35 cellular contexts compared by ENCODE assay signal in the genomic region with DNA sequence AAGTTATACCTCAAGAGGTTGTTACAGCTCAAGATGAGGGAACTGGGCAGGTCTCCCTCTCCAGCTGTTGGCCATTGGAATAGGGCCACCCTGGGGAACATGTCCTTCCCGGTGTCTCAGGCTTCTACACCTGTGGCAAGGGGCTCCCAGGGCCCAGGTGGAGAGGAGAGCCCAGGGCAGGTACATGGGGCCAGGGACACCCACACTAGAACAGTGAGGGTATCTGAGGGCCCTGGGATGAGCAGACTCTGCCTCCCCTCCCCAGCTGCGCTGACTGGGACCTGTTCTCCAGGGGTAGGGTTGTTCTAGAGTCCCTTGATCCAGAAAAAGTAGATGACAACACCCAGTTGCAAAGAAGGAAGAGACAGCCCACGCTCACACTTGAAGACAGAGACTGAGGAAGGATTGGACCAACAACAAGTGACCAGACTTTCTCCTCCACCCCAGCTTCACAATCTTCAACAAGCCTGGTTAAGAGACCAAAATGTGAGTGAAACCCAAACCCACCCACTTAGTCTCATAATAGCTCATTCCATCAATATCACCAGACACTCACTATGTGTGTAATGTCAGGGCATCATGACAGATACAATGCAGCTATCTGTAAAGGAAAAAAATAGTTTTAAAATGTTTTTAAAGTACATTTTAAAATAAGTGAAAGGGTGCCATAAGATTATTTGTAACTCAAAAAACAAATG.
"Had no signal": no experiment of that assay in that cellular context is flagged by ENCODE, and none has a peak within 500 bp of the region (broad histone marks: within the 10 kb centered on the region; RNA-seq: fewer than 3 reads in every experiment).

No MANE protein-coding gene starts in this region.

- ATAC-seq: activated CD8-positive, alpha-beta T cell treated with anti-CD3 and anti-CD28 coated beads for 36 hours; activated naive CD8-positive, alpha-beta T cell treated with anti-CD3 and anti-CD28 coated beads, Interleukin-2, amount 50 U/mL, for 24 hours; activated T-cell treated with anti-CD3 and anti-CD28 coated beads, Interleukin-2, amount 50 U/mL, for 4 hours; body of pancreas had no signal

- H3K4me1 Mint-ChIP-seq: activated B cell treated with CpG ODN at 0.5 μM for 24 hours; activated CD4-positive, alpha-beta T cell treated with anti-CD3 and anti-CD28 coated beads, Interleukin-2, amount 10 ng/mL, durations not matched to agents 24 days and 14 days; activated naive CD4-positive, alpha-beta T cell treated with anti-CD3 and anti-CD28 coated beads, Interleukin-2, amount 10 ng/mL, durations not matched to agents 7 days and 5 days; activated naive CD4-positive, alpha-beta T cell treated with anti-CD3 and anti-CD28 coated beads, Interleukin-2, amount 50 U/mL, for 24 hours; activated naive CD8-positive, alpha-beta T cell treated with anti-CD3 and anti-CD28 coated beads, Interleukin-2, amount 10 ng/mL, durations not matched to agents 7 days and 5 days; activated naive CD8-positive, alpha-beta T cell treated with anti-CD3 and anti-CD28 coated beads, Interleukin-2, amount 50 U/mL, for 24 hours had no signal

- H3K27ac ChIP-seq: body of pancreas, brain microvascular endothelial cell, breast epithelium, VCaP had no signal

- H3K27me3 Mint-ChIP-seq: activated naive CD4-positive, alpha-beta T cell treated with anti-CD3 and anti-CD28 coated beads, Interleukin-2, amount 10 ng/mL, durations not matched to agents 7 days and 5 days had no signal

- H3K9me3 Mint-ChIP-seq: activated CD4-positive, alpha-beta T cell treated with anti-CD3 and anti-CD28 coated beads, Interleukin-2, amount 10 ng/mL, durations not matched to agents 24 days and 14 days; activated naive CD4-positive, alpha-beta T cell treated with anti-CD3 and anti-CD28 coated beads, Interleukin-2, amount 10 ng/mL, durations not matched to agents 7 days and 5 days; activated naive CD4-positive, alpha-beta T cell treated with anti-CD3 and anti-CD28 coated beads, Interleukin-2, amount 50 U/mL, for 24 hours; activated T-helper 1 cell treated with anti-CD3 and anti-CD28 coated beads, Interleukin-12 subunit alpha, Interleukin-12 subunit beta, Interleukin-2, Interleukin-4 antibody, amounts not matched to agents 30 ng/mL and 10 ng/mL and 1 ng/mL, durations not matched to agents 14 hours and 24 hours and 36 hours; activated T-helper 2 cell treated with anti-CD3 and anti-CD28 coated beads, Interferon-gamma antibody, Interleukin-2, Interleukin-4, amounts not matched to agents 10 μg/mL and 5 μg/mL and 100 μg/mL, durations not matched to agents 14 hours and 24 hours and 36 hours; T-helper 1 cell treated with Interleukin-12 subunit alpha and Interleukin-12 subunit beta and Interleukin-4 antibody, amounts not matched to agents 30 μg/mL and 1 μg/mL, for 36 hours; T-helper 2 cell treated with Interferon-gamma antibody and Interleukin-4, amounts not matched to agents 5 μg/mL and 100 μg/mL, for 36 hours had no signal

- H3K4me1 ChIP-seq: body of pancreas, breast epithelium had no signal

- H3K36me3 Mint-ChIP-seq: activated CD4-positive, alpha-beta memory T cell treated with anti-CD3 and anti-CD28 coated beads for 36 hours; activated naive CD4-positive, alpha-beta T cell treated with anti-CD3 and anti-CD28 coated beads, Interleukin-2, amount 10 ng/mL, durations not matched to agents 7 days and 5 days; activated naive CD4-positive, alpha-beta T cell treated with anti-CD3 and anti-CD28 coated beads, Interleukin-2, amount 50 U/mL, for 24 hours; activated naive CD8-positive, alpha-beta T cell treated with anti-CD3 and anti-CD28 coated beads, Interleukin-2, amount 10 ng/mL, durations not matched to agents 7 days and 5 days had no signal

- H3K27ac Mint-ChIP-seq: activated B cell treated with CpG ODN at 0.5 μM for 24 hours; activated CD4-positive, alpha-beta memory T cell treated with anti-CD3 and anti-CD28 coated beads for 36 hours; activated CD4-positive, alpha-beta T cell treated with anti-CD3 and anti-CD28 coated beads, Interleukin-2, amount 10 ng/mL, durations not matched to agents 24 days and 14 days; activated CD8-positive, alpha-beta T cell treated with anti-CD3 and anti-CD28 coated beads for 36 hours; activated naive CD4-positive, alpha-beta T cell treated with anti-CD3 and anti-CD28 coated beads, Interleukin-2, amount 10 ng/mL, durations not matched to agents 7 days and 5 days; activated naive CD4-positive, alpha-beta T cell treated with anti-CD3 and anti-CD28 coated beads, Interleukin-2, amount 50 U/mL, for 24 hours; activated naive CD8-positive, alpha-beta T cell; activated naive CD8-positive, alpha-beta T cell treated with anti-CD3 and anti-CD28 coated beads, Interleukin-2, amount 10 ng/mL, durations not matched to agents 7 days and 5 days; activated naive CD8-positive, alpha-beta T cell treated with anti-CD3 and anti-CD28 coated beads, Interleukin-2, amount 50 U/mL, for 24 hours; activated T-cell treated with anti-CD3 and anti-CD28 coated beads, Interleukin-2, amount 50 U/mL, for 72 hours; activated T-helper 1 cell treated with anti-CD3 and anti-CD28 coated beads, Interleukin-12 subunit alpha, Interleukin-12 subunit beta, Interleukin-2, Interleukin-4 antibody, amounts not matched to agents 30 ng/mL and 10 ng/mL and 1 ng/mL, durations not matched to agents 14 hours and 24 hours and 36 hours; activated T-helper 2 cell treated with anti-CD3 and anti-CD28 coated beads, Interferon-gamma antibody, Interleukin-2, Interleukin-4, amounts not matched to agents 10 μg/mL and 5 μg/mL and 100 μg/mL, durations not matched to agents 14 hours and 24 hours and 36 hours; T-helper 1 cell treated with Interleukin-12 subunit alpha and Interleukin-12 subunit beta and Interleukin-4 antibody, amounts not matched to agents 30 μg/mL and 1 μg/mL, for 36 hours; T-helper 2 cell treated with Interferon-gamma antibody and Interleukin-4, amounts not matched to agents 5 μg/mL and 100 μg/mL, for 36 hours had no signal

- H3K27me3 ChIP-seq: body of pancreas, brain microvascular endothelial cell, breast epithelium had no signal

- H3K36me3 ChIP-seq: brain microvascular endothelial cell, breast epithelium had no signal

- DNase-seq: activated B cell treated with CpG ODN at 0.5 μM for 24 hours; activated CD4-positive, alpha-beta memory T cell treated with anti-CD3 and anti-CD28 coated beads for 36 hours; activated CD4-positive, alpha-beta T cell treated with anti-CD3 and anti-CD28 coated beads for 4 hours; activated CD4-positive, alpha-beta T cell treated with anti-CD3 and anti-CD28 coated beads, Interleukin-2, amount 10 ng/mL, durations not matched to agents 24 days and 14 days; activated CD4-positive, alpha-beta T cell treated with anti-CD3 and anti-CD28 coated beads, Interleukin-2, amount 50 U/mL, for 1 hour; activated CD4-positive, alpha-beta T cell treated with anti-CD3 and anti-CD28 coated beads, Interleukin-2, amount 50 U/mL, for 4 hours; activated CD4-positive, CD25-positive, alpha-beta regulatory T cell treated with anti-CD3 and anti-CD28 coated beads, Interleukin-2, amount 50 U/mL, for 72 hours; activated CD8-positive, alpha-beta memory T cell treated with anti-CD3 and anti-CD28 coated beads, Interleukin-2, amount 50 U/mL, for 4 hours; activated CD8-positive, alpha-beta T cell treated with anti-CD3 and anti-CD28 coated beads for 36 hours; activated effector memory CD4-positive, alpha-beta T cell treated with Interleukin-2 at 50 U/mL for 16 hours; activated gamma-delta T cell; activated naive CD4-positive, alpha-beta T cell treated with anti-CD3 and anti-CD28 coated beads, Interleukin-2, amount 10 ng/mL, durations not matched to agents 7 days and 5 days; activated naive CD4-positive, alpha-beta T cell treated with Interleukin-2 at 50 U/mL for 16 hours; activated naive CD8-positive, alpha-beta T cell treated with anti-CD3 and anti-CD28 coated beads, Interleukin-2, amount 10 ng/mL, durations not matched to agents 7 days and 5 days; activated naive CD8-positive, alpha-beta T cell treated with anti-CD3 and anti-CD28 coated beads, Interleukin-2, amount 50 U/mL, for 24 hours; activated T-cell treated with anti-CD3 and anti-CD28 coated beads for 4 hours; activated T-cell treated with anti-CD3 and anti-CD28 coated beads, Interleukin-2, amount 50 U/mL, for 1 hour; activated T-cell treated with anti-CD3 and anti-CD28 coated beads, Interleukin-2, amount 50 U/mL, for 4 hours; activated T-cell treated with anti-CD3 and anti-CD28 coated beads, Interleukin-2, amount 50 U/mL, for 72 hours; aorta; body of pancreas; brain microvascular endothelial cell; central memory CD4-positive, alpha-beta T cell; SW 1271; T-helper 1 cell; T-helper 2 cell; T-helper 9 cell had no signal

- H3K4me3 Mint-ChIP-seq: activated B cell treated with CpG ODN at 0.5 μM for 24 hours; activated CD4-positive, alpha-beta memory T cell treated with anti-CD3 and anti-CD28 coated beads for 36 hours; activated CD4-positive, alpha-beta T cell treated with anti-CD3 and anti-CD28 coated beads, Interleukin-2, amount 10 ng/mL, durations not matched to agents 24 days and 14 days; activated CD8-positive, alpha-beta T cell treated with anti-CD3 and anti-CD28 coated beads for 36 hours; activated naive CD4-positive, alpha-beta T cell treated with anti-CD3 and anti-CD28 coated beads, Interleukin-2, amount 10 ng/mL, durations not matched to agents 7 days and 5 days; activated naive CD4-positive, alpha-beta T cell treated with anti-CD3 and anti-CD28 coated beads, Interleukin-2, amount 50 U/mL, for 24 hours; activated naive CD8-positive, alpha-beta T cell; activated naive CD8-positive, alpha-beta T cell treated with anti-CD3 and anti-CD28 coated beads, Interleukin-2, amount 10 ng/mL, durations not matched to agents 7 days and 5 days; activated naive CD8-positive, alpha-beta T cell treated with anti-CD3 and anti-CD28 coated beads, Interleukin-2, amount 50 U/mL, for 24 hours; activated T-cell treated with anti-CD3 and anti-CD28 coated beads, Interleukin-2, amount 50 U/mL, for 4 hours; activated T-cell treated with anti-CD3 and anti-CD28 coated beads, Interleukin-2, amount 50 U/mL, for 72 hours; activated T-helper 1 cell treated with anti-CD3 and anti-CD28 coated beads, Interleukin-12 subunit alpha, Interleukin-12 subunit beta, Interleukin-2, Interleukin-4 antibody, amounts not matched to agents 30 ng/mL and 10 ng/mL and 1 ng/mL, durations not matched to agents 14 hours and 24 hours and 36 hours; T-helper 1 cell treated with Interleukin-12 subunit alpha and Interleukin-12 subunit beta and Interleukin-4 antibody, amounts not matched to agents 30 μg/mL and 1 μg/mL, for 36 hours; T-helper 2 cell treated with Interferon-gamma antibody and Interleukin-4, amounts not matched to agents 5 μg/mL and 100 μg/mL, for 36 hours had no signal

- H3K4me3 ChIP-seq: body of pancreas, breast epithelium had no signal
